2 cellular contexts compared by ENCODE assay signal in the genomic region with DNA sequence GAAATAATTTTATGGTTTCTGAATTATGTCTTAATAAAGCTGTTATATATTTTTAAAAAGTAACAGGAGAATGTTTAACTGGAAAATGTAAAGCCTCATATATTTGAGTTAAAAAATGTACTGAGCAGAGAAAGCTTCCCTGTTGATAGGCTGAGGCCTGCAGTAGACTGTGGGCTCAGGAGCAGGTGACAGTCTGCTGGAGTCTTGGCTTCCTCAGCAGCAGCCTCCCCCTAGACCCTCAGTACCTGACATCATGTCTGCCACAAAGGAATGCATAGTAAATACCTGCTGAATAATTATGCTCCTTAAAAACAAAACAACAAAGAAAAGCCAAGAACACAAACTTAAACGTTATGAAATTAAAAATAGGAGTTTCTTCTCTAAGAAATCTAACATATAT.
TF ChIP-seq lines count a peak whose summit lies in the region.

No MANE protein-coding gene starts in this region.

TF ChIP-seq in GM23338, 12 proteins besides CTCF, POLR2A, EP300 and RAD21 (continued from another document):
- TF ChIP-seq, protein P1, sequence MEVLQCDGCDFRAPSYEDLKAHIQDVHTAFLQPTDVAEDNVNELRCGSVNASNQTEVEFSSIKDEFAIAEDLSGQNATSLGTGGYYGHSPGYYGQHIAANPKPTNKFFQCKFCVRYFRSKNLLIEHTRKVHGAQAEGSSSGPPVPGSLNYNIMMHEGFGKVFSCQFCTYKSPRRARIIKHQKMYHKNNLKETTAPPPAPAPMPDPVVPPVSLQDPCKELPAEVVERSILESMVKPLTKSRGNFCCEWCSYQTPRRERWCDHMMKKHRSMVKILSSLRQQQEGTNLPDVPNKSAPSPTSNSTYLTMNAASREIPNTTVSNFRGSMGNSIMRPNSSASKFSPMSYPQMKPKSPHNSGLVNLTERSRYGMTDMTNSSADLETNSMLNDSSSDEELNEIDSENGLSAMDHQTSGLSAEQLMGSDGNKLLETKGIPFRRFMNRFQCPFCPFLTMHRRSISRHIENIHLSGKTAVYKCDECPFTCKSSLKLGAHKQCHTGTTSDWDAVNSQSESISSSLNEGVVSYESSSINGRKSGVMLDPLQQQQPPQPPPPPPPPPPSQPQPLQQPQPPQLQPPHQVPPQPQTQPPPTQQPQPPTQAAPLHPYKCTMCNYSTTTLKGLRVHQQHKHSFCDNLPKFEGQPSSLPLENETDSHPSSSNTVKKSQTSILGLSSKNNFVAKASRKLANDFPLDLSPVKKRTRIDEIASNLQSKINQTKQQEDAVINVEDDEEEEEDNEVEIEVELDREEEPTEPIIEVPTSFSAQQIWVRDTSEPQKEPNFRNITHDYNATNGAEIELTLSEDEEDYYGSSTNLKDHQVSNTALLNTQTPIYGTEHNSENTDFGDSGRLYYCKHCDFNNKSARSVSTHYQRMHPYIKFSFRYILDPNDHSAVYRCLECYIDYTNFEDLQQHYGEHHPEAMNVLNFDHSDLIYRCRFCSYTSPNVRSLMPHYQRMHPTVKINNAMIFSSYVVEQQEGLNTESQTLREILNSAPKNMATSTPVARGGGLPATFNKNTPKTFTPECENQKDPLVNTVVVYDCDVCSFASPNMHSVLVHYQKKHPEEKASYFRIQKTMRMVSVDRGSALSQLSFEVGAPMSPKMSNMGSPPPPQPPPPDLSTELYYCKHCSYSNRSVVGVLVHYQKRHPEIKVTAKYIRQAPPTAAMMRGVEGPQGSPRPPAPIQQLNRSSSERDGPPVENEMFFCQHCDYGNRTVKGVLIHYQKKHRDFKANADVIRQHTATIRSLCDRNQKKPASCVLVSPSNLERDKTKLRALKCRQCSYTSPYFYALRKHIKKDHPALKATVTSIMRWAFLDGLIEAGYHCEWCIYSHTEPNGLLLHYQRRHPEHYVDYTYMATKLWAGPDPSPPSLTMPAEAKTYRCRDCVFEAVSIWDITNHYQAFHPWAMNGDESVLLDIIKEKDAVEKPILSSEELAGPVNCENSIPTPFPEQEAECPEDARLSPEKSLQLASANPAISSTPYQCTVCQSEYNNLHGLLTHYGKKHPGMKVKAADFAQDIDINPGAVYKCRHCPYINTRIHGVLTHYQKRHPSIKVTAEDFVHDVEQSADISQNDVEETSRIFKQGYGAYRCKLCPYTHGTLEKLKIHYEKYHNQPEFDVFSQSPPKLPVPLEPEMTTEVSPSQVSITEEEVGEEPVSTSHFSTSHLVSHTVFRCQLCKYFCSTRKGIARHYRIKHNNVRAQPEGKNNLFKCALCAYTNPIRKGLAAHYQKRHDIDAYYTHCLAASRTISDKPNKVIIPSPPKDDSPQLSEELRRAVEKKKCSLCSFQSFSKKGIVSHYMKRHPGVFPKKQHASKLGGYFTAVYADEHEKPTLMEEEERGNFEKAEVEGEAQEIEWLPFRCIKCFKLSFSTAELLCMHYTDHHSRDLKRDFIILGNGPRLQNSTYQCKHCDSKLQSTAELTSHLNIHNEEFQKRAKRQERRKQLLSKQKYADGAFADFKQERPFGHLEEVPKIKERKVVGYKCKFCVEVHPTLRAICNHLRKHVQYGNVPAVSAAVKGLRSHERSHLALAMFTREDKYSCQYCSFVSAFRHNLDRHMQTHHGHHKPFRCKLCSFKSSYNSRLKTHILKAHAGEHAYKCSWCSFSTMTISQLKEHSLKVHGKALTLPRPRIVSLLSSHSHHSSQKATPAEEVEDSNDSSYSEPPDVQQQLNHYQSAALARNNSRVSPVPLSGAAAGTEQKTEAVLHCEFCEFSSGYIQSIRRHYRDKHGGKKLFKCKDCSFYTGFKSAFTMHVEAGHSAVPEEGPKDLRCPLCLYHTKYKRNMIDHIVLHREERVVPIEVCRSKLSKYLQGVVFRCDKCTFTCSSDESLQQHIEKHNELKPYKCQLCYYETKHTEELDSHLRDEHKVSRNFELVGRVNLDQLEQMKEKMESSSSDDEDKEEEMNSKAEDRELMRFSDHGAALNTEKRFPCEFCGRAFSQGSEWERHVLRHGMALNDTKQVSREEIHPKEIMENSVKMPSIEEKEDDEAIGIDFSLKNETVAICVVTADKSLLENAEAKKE (CRISPR knock-in tag; IDR thresholded peaks at IDR 0.05): no peak
- TF ChIP-seq, protein P2, sequence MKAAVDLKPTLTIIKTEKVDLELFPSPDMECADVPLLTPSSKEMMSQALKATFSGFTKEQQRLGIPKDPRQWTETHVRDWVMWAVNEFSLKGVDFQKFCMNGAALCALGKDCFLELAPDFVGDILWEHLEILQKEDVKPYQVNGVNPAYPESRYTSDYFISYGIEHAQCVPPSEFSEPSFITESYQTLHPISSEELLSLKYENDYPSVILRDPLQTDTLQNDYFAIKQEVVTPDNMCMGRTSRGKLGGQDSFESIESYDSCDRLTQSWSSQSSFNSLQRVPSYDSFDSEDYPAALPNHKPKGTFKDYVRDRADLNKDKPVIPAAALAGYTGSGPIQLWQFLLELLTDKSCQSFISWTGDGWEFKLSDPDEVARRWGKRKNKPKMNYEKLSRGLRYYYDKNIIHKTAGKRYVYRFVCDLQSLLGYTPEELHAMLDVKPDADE (IDR thresholded peaks at IDR 0.05): no peak
- TF ChIP-seq, protein P3, sequence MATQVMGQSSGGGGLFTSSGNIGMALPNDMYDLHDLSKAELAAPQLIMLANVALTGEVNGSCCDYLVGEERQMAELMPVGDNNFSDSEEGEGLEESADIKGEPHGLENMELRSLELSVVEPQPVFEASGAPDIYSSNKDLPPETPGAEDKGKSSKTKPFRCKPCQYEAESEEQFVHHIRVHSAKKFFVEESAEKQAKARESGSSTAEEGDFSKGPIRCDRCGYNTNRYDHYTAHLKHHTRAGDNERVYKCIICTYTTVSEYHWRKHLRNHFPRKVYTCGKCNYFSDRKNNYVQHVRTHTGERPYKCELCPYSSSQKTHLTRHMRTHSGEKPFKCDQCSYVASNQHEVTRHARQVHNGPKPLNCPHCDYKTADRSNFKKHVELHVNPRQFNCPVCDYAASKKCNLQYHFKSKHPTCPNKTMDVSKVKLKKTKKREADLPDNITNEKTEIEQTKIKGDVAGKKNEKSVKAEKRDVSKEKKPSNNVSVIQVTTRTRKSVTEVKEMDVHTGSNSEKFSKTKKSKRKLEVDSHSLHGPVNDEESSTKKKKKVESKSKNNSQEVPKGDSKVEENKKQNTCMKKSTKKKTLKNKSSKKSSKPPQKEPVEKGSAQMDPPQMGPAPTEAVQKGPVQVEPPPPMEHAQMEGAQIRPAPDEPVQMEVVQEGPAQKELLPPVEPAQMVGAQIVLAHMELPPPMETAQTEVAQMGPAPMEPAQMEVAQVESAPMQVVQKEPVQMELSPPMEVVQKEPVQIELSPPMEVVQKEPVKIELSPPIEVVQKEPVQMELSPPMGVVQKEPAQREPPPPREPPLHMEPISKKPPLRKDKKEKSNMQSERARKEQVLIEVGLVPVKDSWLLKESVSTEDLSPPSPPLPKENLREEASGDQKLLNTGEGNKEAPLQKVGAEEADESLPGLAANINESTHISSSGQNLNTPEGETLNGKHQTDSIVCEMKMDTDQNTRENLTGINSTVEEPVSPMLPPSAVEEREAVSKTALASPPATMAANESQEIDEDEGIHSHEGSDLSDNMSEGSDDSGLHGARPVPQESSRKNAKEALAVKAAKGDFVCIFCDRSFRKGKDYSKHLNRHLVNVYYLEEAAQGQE (IDR thresholded peaks at IDR 0.05; ENCODE audit: unreplicated experiment): no peak
- TF ChIP-seq EZH2 (IDR thresholded peaks at IDR 0.05; ENCODE audit: low read depth, unreplicated experiment): no peak
- no peak for TF ChIP-seq EZH2phosphoT487 (IDR thresholded peaks at IDR 0.05; ENCODE audit: unreplicated experiment)
- TF ChIP-seq ZNF331 (CRISPR knock-in tag; IDR thresholded peaks at IDR 0.05; ENCODE audit: low read depth): no peak
- no peak for TF ChIP-seq NANOG (IDR thresholded peaks at IDR 0.05; ENCODE audit: borderline replicate concordance)
- TF ChIP-seq POLR2AphosphoS5 (IDR thresholded peaks at IDR 0.05; ENCODE audit: low read depth): no peak

TF ChIP-seq in WTC11, 78 proteins besides CTCF, POLR2A, EP300 and RAD21 (continued from another document):
- TF ChIP-seq, protein P4, sequence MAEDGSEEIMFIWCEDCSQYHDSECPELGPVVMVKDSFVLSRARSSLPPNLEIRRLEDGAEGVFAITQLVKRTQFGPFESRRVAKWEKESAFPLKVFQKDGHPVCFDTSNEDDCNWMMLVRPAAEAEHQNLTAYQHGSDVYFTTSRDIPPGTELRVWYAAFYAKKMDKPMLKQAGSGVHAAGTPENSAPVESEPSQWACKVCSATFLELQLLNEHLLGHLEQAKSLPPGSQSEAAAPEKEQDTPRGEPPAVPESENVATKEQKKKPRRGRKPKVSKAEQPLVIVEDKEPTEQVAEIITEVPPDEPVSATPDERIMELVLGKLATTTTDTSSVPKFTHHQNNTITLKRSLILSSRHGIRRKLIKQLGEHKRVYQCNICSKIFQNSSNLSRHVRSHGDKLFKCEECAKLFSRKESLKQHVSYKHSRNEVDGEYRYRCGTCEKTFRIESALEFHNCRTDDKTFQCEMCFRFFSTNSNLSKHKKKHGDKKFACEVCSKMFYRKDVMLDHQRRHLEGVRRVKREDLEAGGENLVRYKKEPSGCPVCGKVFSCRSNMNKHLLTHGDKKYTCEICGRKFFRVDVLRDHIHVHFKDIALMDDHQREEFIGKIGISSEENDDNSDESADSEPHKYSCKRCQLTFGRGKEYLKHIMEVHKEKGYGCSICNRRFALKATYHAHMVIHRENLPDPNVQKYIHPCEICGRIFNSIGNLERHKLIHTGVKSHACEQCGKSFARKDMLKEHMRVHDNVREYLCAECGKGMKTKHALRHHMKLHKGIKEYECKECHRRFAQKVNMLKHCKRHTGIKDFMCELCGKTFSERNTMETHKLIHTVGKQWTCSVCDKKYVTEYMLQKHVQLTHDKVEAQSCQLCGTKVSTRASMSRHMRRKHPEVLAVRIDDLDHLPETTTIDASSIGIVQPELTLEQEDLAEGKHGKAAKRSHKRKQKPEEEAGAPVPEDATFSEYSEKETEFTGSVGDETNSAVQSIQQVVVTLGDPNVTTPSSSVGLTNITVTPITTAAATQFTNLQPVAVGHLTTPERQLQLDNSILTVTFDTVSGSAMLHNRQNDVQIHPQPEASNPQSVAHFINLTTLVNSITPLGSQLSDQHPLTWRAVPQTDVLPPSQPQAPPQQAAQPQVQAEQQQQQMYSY (CRISPR knock-in tag; IDR thresholded peaks at IDR 0.05): no peak
- TF ChIP-seq, protein P5, sequence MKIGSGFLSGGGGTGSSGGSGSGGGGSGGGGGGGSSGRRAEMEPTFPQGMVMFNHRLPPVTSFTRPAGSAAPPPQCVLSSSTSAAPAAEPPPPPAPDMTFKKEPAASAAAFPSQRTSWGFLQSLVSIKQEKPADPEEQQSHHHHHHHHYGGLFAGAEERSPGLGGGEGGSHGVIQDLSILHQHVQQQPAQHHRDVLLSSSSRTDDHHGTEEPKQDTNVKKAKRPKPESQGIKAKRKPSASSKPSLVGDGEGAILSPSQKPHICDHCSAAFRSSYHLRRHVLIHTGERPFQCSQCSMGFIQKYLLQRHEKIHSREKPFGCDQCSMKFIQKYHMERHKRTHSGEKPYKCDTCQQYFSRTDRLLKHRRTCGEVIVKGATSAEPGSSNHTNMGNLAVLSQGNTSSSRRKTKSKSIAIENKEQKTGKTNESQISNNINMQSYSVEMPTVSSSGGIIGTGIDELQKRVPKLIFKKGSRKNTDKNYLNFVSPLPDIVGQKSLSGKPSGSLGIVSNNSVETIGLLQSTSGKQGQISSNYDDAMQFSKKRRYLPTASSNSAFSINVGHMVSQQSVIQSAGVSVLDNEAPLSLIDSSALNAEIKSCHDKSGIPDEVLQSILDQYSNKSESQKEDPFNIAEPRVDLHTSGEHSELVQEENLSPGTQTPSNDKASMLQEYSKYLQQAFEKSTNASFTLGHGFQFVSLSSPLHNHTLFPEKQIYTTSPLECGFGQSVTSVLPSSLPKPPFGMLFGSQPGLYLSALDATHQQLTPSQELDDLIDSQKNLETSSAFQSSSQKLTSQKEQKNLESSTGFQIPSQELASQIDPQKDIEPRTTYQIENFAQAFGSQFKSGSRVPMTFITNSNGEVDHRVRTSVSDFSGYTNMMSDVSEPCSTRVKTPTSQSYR (CRISPR knock-in tag; IDR thresholded peaks at IDR 0.05): no peak
- no peak for TF ChIP-seq HMGA2 (CRISPR knock-in tag; IDR thresholded peaks at IDR 0.05)
